In the genomic region with DNA sequence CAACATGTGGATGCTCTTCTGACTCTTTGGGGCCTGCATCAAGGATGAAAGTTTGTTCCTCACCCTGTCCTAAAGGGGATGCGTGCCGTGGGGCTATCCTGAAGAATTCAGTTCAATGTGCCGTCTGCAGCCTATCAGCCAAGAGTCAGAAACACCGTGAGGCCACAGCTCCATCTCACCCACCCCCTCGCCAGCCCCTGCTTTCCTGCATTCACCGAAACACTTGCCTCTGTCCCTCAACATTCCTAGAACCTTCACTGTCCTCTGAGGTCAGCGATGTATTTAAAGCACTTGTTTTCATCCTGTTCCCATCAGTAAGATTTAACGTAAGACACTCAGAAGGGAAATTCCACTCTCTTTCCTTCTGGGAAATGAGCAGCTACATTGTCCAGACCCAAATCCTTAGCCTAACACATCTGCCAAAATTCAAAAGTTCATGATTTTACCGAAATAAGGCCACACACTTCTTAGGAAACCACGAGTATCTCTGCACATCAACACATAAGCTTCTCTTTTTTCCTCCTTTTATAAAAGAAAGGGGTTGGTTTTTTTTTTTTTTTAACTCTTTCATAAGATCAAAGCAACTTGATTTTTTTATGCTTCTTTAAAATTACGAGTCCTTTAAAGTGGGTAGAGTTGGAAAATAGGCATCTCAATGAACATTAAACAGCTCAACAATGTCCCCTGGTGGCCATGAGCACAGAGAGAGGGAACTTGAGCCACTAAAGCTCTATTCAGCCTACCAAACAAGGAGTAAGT, we compare ENCODE assay signal across 8 cellular contexts.
DNase-seq lines count a peak whose midpoint lies in the region; ATAC-seq and TF ChIP-seq lines count a peak whose summit lies in the region.

No MANE protein-coding gene starts in this region.

- peak; percentile 96 for TF ChIP-seq CTCF in cardiac muscle cell (IDR thresholded peaks at IDR 0.05; ENCODE audit: low read depth, low read length)
- peak; percentile 92 to 96 (median 94) for TF ChIP-seq CTCF in uterus (IDR thresholded peaks at IDR 0.05)

- DNase-seq in NCI-H146 (lab: John Stamatoyannopoulos, UW) (peak; percentile 7), NCI-H146 treated with DMSO at 0.1 percent for 48 hours (lab: John Stamatoyannopoulos, UW; ENCODE audit: unreplicated experiment) (no peak), cardiac muscle cell (ENCODE audit: low read depth in 1 of 2, low spot score in 1 of 2) (peak; percentile 72 to 98), putamen (ENCODE audit: low spot score) (peak; percentile 56), uterus (peak; percentile 64 to 83)
- DNase-seq in activated naive CD4-positive, alpha-beta T cell treated with anti-CD3 and anti-CD28 coated beads, Interleukin-2, amount 50 U/mL, for 72 hours (ENCODE audit: low spot score in 2 of 2) = peak in 1 of 2 donors; percentile 64

- H3K4me1 Mint-ChIP-seq in IgD-negative memory B cell = peaks cover 33 to 44% (median 41%) of the 10 kb centered on the region in 3 donors

- H3K27ac Mint-ChIP-seq in IgD-negative memory B cell = peak overlapping the region in 1 of 3 donors; percentile 56
- H3K27ac Mint-ChIP-seq in activated naive CD4-positive, alpha-beta T cell treated with anti-CD3 and anti-CD28 coated beads, Interleukin-2, amount 50 U/mL, for 72 hours = peak overlapping the region in 1 of 2 donors; percentile 49

- no peak for TF ChIP-seq POLR2A in uterus (IDR thresholded peaks at IDR 0.05)

- ATAC-seq in SK-N-SH treated with all-trans-retinoic acid at 6 μM for 48 hours = peak; percentile 91
- peak; percentile 83 to 86 for ATAC-seq in activated naive CD4-positive, alpha-beta T cell treated with anti-CD3 and anti-CD28 coated beads, Interleukin-2, amount 50 U/mL, for 72 hours

- H3K9me3 Mint-ChIP-seq in IgD-negative memory B cell = no peaks in the 10 kb centered on the region
- no peaks in the 10 kb centered on the region for H3K9me3 Mint-ChIP-seq in activated naive CD4-positive, alpha-beta T cell treated with anti-CD3 and anti-CD28 coated beads, Interleukin-2, amount 50 U/mL, for 72 hours

- no peaks in the 10 kb centered on the region for H3K4me1 ChIP-seq in cardiac muscle cell (ENCODE audit: low read depth)
- H3K4me1 ChIP-seq in uterus = peaks cover 0 to 3% of the 10 kb centered on the region in 2 donors

- H3K27me3 Mint-ChIP-seq in IgD-negative memory B cell = peaks cover 2% of the 10 kb centered on the region

- H3K36me3 Mint-ChIP-seq in IgD-negative memory B cell = peaks cover 2% of the 10 kb centered on the region
- H3K36me3 Mint-ChIP-seq in activated naive CD4-positive, alpha-beta T cell treated with anti-CD3 and anti-CD28 coated beads, Interleukin-2, amount 50 U/mL, for 72 hours = peaks cover 0 to 5% of the 10 kb centered on the region in 2 donors

- H3K9me3 ChIP-seq in cardiac muscle cell (ENCODE audit: low read depth) = no peaks in the 10 kb centered on the region
- no peaks in the 10 kb centered on the region for H3K9me3 ChIP-seq in uterus

- intact Hi-C loops in uterus (cut with DNase I; ENCODE audit: low total_unique reads) = loop anchor here (2.0 to 5.0 kb wide), 2 partner anchors 177 to 314 kb away; partner anchors contain the start of gene UGCG

- H3K27me3 ChIP-seq in cardiac muscle cell = no peaks in the 10 kb centered on the region
- H3K27me3 ChIP-seq in uterus = no peaks in the 10 kb centered on the region

- H3K4me3 ChIP-seq in cardiac muscle cell = no peak overlapping the region
- H3K4me3 ChIP-seq in uterus = peak overlapping the region in 1 of 2 donors; percentile 2

- peak overlapping the region; percentile 39 to 70 (median 64) for H3K4me3 Mint-ChIP-seq in IgD-negative memory B cell

- H3K27ac ChIP-seq in cardiac muscle cell = no peak overlapping the region
- H3K27ac ChIP-seq in uterus = peak overlapping the region; percentile 78 to 96

- H3K36me3 ChIP-seq in cardiac muscle cell (no peaks in the 10 kb centered on the region), uterus (no peaks in the 10 kb centered on the region)

TF ChIP-seq in SK-N-SH treated with all-trans-retinoic acid at 6 μM for 48 hours, 23 proteins besides CTCF, POLR2A, EP300 and RAD21:
- TF ChIP-seq, protein P1, sequence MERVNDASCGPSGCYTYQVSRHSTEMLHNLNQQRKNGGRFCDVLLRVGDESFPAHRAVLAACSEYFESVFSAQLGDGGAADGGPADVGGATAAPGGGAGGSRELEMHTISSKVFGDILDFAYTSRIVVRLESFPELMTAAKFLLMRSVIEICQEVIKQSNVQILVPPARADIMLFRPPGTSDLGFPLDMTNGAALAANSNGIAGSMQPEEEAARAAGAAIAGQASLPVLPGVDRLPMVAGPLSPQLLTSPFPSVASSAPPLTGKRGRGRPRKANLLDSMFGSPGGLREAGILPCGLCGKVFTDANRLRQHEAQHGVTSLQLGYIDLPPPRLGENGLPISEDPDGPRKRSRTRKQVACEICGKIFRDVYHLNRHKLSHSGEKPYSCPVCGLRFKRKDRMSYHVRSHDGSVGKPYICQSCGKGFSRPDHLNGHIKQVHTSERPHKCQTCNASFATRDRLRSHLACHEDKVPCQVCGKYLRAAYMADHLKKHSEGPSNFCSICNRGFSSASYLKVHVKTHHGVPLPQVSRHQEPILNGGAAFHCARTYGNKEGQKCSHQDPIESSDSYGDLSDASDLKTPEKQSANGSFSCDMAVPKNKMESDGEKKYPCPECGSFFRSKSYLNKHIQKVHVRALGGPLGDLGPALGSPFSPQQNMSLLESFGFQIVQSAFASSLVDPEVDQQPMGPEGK (CRISPR knock-in tag; IDR thresholded peaks at IDR 0.05; ENCODE audit: borderline replicate concordance) = peak; percentile 69
- TF ChIP-seq ZFP3 (CRISPR knock-in tag; IDR thresholded peaks at IDR 0.05) = no peak; the same call in 1 of the 2 replicates
- TF ChIP-seq ESRRG (CRISPR knock-in tag; IDR thresholded peaks at IDR 0.05) = no peak
- TF ChIP-seq ZC3H10 (CRISPR knock-in tag; IDR thresholded peaks at IDR 0.05) = peak; percentile 58; the same call in 1 of the 2 replicates
- peak; percentile 71; the same call in 1 of the 2 replicates for TF ChIP-seq SNAI2 (CRISPR knock-in tag; IDR thresholded peaks at IDR 0.05)
- no peak for TF ChIP-seq ZFP30 (CRISPR knock-in tag; IDR thresholded peaks at IDR 0.05)
- TF ChIP-seq CSDC2 (CRISPR knock-in tag; IDR thresholded peaks at IDR 0.05) = peak; percentile 6; the same call in 1 of the 2 replicates
- peak; percentile 82 for TF ChIP-seq ISL1 (CRISPR knock-in tag; IDR thresholded peaks at IDR 0.05)
- no peak for TF ChIP-seq ARNTL (CRISPR knock-in tag; IDR thresholded peaks at IDR 0.05; ENCODE audit: borderline replicate concordance, low read depth)
- TF ChIP-seq TOX (CRISPR knock-in tag; IDR thresholded peaks at IDR 0.05; ENCODE audit: borderline replicate concordance) = peak; percentile 90
- peak; percentile 77; the same call in 1 of the 2 replicates for TF ChIP-seq RARB (CRISPR knock-in tag; IDR thresholded peaks at IDR 0.05)
- peak; percentile 20; the same call in 1 of the 2 replicates for TF ChIP-seq TCF4 (CRISPR knock-in tag; IDR thresholded peaks at IDR 0.05; ENCODE audit: borderline replicate concordance)
- TF ChIP-seq, protein P2, sequence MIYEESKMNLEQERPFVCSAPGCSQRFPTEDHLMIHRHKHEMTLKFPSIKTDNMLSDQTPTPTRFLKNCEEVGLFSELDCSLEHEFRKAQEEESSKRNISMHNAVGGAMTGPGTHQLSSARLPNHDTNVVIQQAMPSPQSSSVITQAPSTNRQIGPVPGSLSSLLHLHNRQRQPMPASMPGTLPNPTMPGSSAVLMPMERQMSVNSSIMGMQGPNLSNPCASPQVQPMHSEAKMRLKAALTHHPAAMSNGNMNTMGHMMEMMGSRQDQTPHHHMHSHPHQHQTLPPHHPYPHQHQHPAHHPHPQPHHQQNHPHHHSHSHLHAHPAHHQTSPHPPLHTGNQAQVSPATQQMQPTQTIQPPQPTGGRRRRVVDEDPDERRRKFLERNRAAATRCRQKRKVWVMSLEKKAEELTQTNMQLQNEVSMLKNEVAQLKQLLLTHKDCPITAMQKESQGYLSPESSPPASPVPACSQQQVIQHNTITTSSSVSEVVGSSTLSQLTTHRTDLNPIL (CRISPR knock-in tag; IDR thresholded peaks at IDR 0.05; ENCODE audit: low read depth) = peak; percentile 83; the same call in 1 of the 2 replicates
- no peak for TF ChIP-seq PPARA (CRISPR knock-in tag; IDR thresholded peaks at IDR 0.05; ENCODE audit: borderline replicate concordance)
